ENCODE assay signal across 2 cellular contexts in the genomic region with DNA sequence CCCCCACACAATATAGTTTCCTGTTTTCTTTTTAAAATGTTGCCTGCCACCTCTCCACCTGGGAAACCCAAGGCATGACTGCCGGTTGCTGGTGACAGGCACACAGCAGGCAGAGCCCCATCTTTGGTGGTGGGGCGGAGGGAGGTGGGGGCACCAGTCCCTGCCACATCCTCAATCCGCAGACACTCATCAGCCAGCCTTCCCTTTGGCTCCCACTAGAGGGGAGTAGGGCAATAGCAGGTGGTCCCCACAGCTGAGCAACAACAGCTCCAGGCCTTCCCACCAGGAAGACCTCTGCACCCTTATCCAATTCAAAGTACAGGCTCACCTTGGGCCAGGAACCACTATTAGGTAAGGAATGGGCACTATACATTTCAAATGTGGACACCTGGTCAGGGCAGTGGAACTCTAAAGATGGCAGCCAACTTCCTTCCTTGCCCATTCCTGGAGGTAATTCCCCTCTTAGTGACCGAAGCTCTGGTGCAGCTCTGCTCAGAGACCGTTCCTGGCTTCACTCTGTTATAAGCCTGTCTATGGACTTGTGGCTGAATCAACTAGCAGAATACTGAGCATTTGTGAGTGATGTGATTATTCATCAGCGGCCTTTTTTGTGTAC.
TF ChIP-seq lines count a peak whose summit lies in the region.

No MANE protein-coding gene starts in this region.

TF ChIP-seq in GM23338, 12 proteins besides CTCF, POLR2A, EP300 and RAD21 (continues in another document):
- TF ChIP-seq JUNB (IDR thresholded peaks at IDR 0.05; ENCODE audit: unreplicated experiment), result no peak
- no peak for TF ChIP-seq POLR2AphosphoS5 (IDR thresholded peaks at IDR 0.05; ENCODE audit: low read depth)
- TF ChIP-seq, protein P1, sequence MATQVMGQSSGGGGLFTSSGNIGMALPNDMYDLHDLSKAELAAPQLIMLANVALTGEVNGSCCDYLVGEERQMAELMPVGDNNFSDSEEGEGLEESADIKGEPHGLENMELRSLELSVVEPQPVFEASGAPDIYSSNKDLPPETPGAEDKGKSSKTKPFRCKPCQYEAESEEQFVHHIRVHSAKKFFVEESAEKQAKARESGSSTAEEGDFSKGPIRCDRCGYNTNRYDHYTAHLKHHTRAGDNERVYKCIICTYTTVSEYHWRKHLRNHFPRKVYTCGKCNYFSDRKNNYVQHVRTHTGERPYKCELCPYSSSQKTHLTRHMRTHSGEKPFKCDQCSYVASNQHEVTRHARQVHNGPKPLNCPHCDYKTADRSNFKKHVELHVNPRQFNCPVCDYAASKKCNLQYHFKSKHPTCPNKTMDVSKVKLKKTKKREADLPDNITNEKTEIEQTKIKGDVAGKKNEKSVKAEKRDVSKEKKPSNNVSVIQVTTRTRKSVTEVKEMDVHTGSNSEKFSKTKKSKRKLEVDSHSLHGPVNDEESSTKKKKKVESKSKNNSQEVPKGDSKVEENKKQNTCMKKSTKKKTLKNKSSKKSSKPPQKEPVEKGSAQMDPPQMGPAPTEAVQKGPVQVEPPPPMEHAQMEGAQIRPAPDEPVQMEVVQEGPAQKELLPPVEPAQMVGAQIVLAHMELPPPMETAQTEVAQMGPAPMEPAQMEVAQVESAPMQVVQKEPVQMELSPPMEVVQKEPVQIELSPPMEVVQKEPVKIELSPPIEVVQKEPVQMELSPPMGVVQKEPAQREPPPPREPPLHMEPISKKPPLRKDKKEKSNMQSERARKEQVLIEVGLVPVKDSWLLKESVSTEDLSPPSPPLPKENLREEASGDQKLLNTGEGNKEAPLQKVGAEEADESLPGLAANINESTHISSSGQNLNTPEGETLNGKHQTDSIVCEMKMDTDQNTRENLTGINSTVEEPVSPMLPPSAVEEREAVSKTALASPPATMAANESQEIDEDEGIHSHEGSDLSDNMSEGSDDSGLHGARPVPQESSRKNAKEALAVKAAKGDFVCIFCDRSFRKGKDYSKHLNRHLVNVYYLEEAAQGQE (IDR thresholded peaks at IDR 0.05; ENCODE audit: unreplicated experiment), result no peak
- TF ChIP-seq, protein P2, sequence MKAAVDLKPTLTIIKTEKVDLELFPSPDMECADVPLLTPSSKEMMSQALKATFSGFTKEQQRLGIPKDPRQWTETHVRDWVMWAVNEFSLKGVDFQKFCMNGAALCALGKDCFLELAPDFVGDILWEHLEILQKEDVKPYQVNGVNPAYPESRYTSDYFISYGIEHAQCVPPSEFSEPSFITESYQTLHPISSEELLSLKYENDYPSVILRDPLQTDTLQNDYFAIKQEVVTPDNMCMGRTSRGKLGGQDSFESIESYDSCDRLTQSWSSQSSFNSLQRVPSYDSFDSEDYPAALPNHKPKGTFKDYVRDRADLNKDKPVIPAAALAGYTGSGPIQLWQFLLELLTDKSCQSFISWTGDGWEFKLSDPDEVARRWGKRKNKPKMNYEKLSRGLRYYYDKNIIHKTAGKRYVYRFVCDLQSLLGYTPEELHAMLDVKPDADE (IDR thresholded peaks at IDR 0.05), result no peak
- TF ChIP-seq STAT1 (IDR thresholded peaks at IDR 0.05; ENCODE audit: unreplicated experiment), result no peak
- no peak for TF ChIP-seq NANOG (IDR thresholded peaks at IDR 0.05; ENCODE audit: borderline replicate concordance)
- TF ChIP-seq CREB1 (CRISPR knock-in tag; IDR thresholded peaks at IDR 0.05; ENCODE audit: low read depth), result no peak
- TF ChIP-seq ZNF331 (CRISPR knock-in tag; IDR thresholded peaks at IDR 0.05; ENCODE audit: low read depth), result no peak
- TF ChIP-seq EZH2 (IDR thresholded peaks at IDR 0.05; ENCODE audit: low read depth, unreplicated experiment), result no peak
- TF ChIP-seq ZNF114 (CRISPR knock-in tag; IDR thresholded peaks at IDR 0.05), result no peak

TF ChIP-seq in endothelial cell of umbilical vein, 7 proteins besides CTCF, POLR2A, EP300 and RAD21:
- TF ChIP-seq FOS (IDR thresholded peaks at IDR 0.05; ENCODE audit: borderline replicate concordance, insufficient read depth, low read length) (no peak), POLR2AphosphoS5 (IDR thresholded peaks at IDR 0.05; ENCODE audit: insufficient read depth, low read depth, low read length) (no peak), JUN (IDR thresholded peaks at IDR 0.05; ENCODE audit: borderline replicate concordance, insufficient read depth, insufficient read length, low read depth) (no peak), EZH2 (IDR thresholded peaks at IDR 0.05; ENCODE audit: borderline replicate concordance, low read depth, low read length, severe bottlenecking) (no peak), MYC (IDR thresholded peaks at IDR 0.05; ENCODE audit: low read depth, low read length) (no peak), GATA2 (IDR thresholded peaks at IDR 0.05; ENCODE audit: insufficient read depth, insufficient read length, low read depth, low read length) (no peak)
- TF ChIP-seq, protein P3, sequence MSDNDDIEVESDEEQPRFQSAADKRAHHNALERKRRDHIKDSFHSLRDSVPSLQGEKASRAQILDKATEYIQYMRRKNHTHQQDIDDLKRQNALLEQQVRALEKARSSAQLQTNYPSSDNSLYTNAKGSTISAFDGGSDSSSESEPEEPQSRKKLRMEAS (IDR thresholded peaks at IDR 0.05; ENCODE audit: insufficient read depth, insufficient read length), result no peak
